26 cellular contexts compared by ENCODE assay signal in the genomic region with DNA sequence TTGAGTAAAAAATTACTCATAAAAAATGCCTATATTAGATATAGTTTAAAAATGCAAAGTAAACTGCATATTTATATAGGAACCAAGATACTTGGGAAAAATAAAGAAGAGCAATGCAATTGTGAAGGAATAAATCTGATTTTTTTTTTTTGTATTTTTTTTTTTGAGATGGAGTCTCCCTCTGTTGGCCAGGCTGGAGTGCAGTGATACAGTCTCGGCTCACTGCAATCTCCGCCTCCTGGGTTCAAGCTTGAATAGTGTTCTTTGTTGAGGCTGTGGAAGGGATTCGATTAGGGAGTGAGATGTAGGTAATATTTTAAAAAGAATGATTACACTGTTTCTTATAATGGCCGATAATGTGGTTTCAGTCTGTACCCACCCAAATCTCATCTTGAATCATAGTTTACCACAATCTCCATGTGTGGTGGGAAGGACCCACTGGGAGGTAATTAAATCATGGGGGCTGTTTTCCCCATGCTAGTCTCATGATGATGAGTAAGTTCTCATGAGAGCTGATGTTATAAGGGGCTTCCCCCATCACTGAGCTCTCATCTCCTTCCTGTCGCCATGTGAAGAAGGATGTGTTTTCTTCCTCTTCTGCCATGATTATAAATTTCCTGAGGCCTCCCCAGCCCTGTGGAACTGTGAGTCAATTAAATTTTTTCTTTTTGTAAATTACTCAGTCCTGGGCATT.
DNase-seq lines count a peak whose midpoint lies in the region; ATAC-seq and TF ChIP-seq lines count a peak whose summit lies in the region.
"Had no signal": no experiment of that assay in that cellular context is flagged by ENCODE, and none has a peak within 500 bp of the region (broad histone marks: within the 10 kb centered on the region; RNA-seq: fewer than 3 reads in every experiment).

No MANE protein-coding gene starts in this region.

- H3K36me3 Mint-ChIP-seq in GM23338 (ENCODE audit: low read depth): peaks cover 3% of the 10 kb centered on the region; the same call in 1 of the 3 replicates
- no peaks in the 10 kb centered on the region for H3K36me3 Mint-ChIP-seq in chondrocyte (ENCODE audit: low read depth)
- H3K36me3 Mint-ChIP-seq: activated naive CD4-positive, alpha-beta T cell treated with anti-CD3 and anti-CD28 coated beads, Interleukin-2, amount 50 U/mL, for 24 hours; mesothelial cell of epicardium had no signal

- H3K9me3 ChIP-seq in MM.1S (replicated peaks; ENCODE audit: insufficient read depth, low read length) (no peaks in the 10 kb centered on the region), trophoblast cell (ENCODE audit: insufficient read depth, low read depth, low read length) (no peaks in the 10 kb centered on the region)
- H3K9me3 ChIP-seq: body of pancreas, upper lobe of right lung had no signal

- H3K4me1 Mint-ChIP-seq in GM23338 (peaks cover 4% of the 10 kb centered on the region; the same call in 1 of the 3 replicates), chondrocyte (ENCODE audit: low read depth) (no peaks in the 10 kb centered on the region)
- H3K4me1 Mint-ChIP-seq: activated naive CD4-positive, alpha-beta T cell treated with anti-CD3 and anti-CD28 coated beads, Interleukin-2, amount 50 U/mL, for 24 hours; mesothelial cell of epicardium had no signal

- no peak overlapping the region for H3K4me3 ChIP-seq in GM23338
- H3K4me3 ChIP-seq in MM.1S (ENCODE audit: low read length): no peak overlapping the region
- no peak overlapping the region for H3K4me3 ChIP-seq in retinal pigment epithelial cell (ENCODE audit: low read length)
- H3K4me3 ChIP-seq in trophoblast cell (ENCODE audit: low read depth, low read length): no peak overlapping the region
- H3K4me3 ChIP-seq: BLaER1 treated with 17β-estradiol and CSF1 and Interleukin-3, amounts not matched to agents 10 nM and 100 nM; body of pancreas; skin epidermis; stomach; upper lobe of right lung had no signal

- H3K9me3 Mint-ChIP-seq in GM23338 (peaks cover 3% of the 10 kb centered on the region; the same call in 1 of the 3 replicates), chondrocyte (ENCODE audit: low read depth) (peaks cover 4% of the 10 kb centered on the region)
- H3K9me3 Mint-ChIP-seq: activated naive CD4-positive, alpha-beta T cell treated with anti-CD3 and anti-CD28 coated beads, Interleukin-2, amount 50 U/mL, for 24 hours had no signal

- H3K27ac Mint-ChIP-seq in GM23338 (no peak overlapping the region), chondrocyte (ENCODE audit: unreplicated experiment) (no peak overlapping the region)
- H3K27ac Mint-ChIP-seq: activated naive CD4-positive, alpha-beta T cell treated with anti-CD3 and anti-CD28 coated beads, Interleukin-2, amount 50 U/mL, for 24 hours; mesothelial cell of epicardium; natural killer cell treated with Interleukin-12 subunit alpha and Interleukin-12 subunit beta and Interleukin-15 and Interleukin-18, amount 100 ng/mL, for 72 hours; T-helper 1 cell treated with Interleukin-12 subunit alpha and Interleukin-12 subunit beta and Interleukin-4 antibody, amounts not matched to agents 30 μg/mL and 1 μg/mL, for 36 hours had no signal

- H2BK5ac ChIP-seq in trophoblast cell (ENCODE audit: low read depth, low read length, poor library complexity): no peak overlapping the region

- H3K4ac ChIP-seq in trophoblast cell (ENCODE audit: low read depth, low read length): no peak overlapping the region

- H2BK12ac ChIP-seq in trophoblast cell (ENCODE audit: low read length): no peak overlapping the region

- H2AFZ ChIP-seq in GM23338: no peak overlapping the region
- no peak overlapping the region for H2AFZ ChIP-seq in MM.1S (ENCODE audit: low read length)
- H2AFZ ChIP-seq in trophoblast cell (ENCODE audit: insufficient read depth, low read length, poor library complexity): no peak overlapping the region

- TF ChIP-seq CTCF in GM23338 (conservative IDR thresholded peaks at IDR 0.05; ENCODE audit: low read depth in 2 of 2): peak; percentile 51 to 57
- TF ChIP-seq CTCF in MM.1S (IDR thresholded peaks at IDR 0.05; ENCODE audit: low read length): peak; percentile 7; the same call in 1 of the 2 replicates
- peak; percentile 72 for TF ChIP-seq CTCF in chondrocyte (IDR thresholded peaks at IDR 0.05)
- peak; percentile 21 for TF ChIP-seq CTCF in retinal pigment epithelial cell (conservative IDR thresholded peaks at IDR 0.05; ENCODE audit: low read depth, low read length)

- H3K4me3 Mint-ChIP-seq in GM23338 (no peak overlapping the region), chondrocyte (ENCODE audit: unreplicated experiment) (no peak overlapping the region)
- H3K4me3 Mint-ChIP-seq: activated naive CD4-positive, alpha-beta T cell treated with anti-CD3 and anti-CD28 coated beads, Interleukin-2, amount 50 U/mL, for 24 hours; mesothelial cell of epicardium; natural killer cell treated with Interleukin-12 subunit alpha and Interleukin-12 subunit beta and Interleukin-15 and Interleukin-18, amount 100 ng/mL, for 72 hours; T-helper 1 cell treated with Interleukin-12 subunit alpha and Interleukin-12 subunit beta and Interleukin-4 antibody, amounts not matched to agents 30 μg/mL and 1 μg/mL, for 36 hours had no signal

- H3K4me1 ChIP-seq in GM23338 (ENCODE audit: insufficient read depth) (no peaks in the 10 kb centered on the region), MM.1S (ENCODE audit: low read length) (no peaks in the 10 kb centered on the region), trophoblast cell (ENCODE audit: control insufficient read depth in 1 of 2, insufficient read depth in 2 of 2, low read length in 2 of 2) (no peaks in the 10 kb centered on the region)
- H3K4me1 ChIP-seq: BLaER1 treated with 17β-estradiol and CSF1 and Interleukin-3, amounts not matched to agents 10 nM and 100 nM; body of pancreas; stomach; upper lobe of right lung had no signal

- DNase-seq in GM23338 (ENCODE audit: low spot score) (peak; percentile 17), MM.1S (no peak), chondrocyte (ENCODE audit: low spot score) (no peak), retinal pigment epithelial cell (ENCODE audit: low read depth) (no peak), activated gamma-delta T cell treated with Interleukin-2 at 50 U/mL for 16 hours (no peak), trophoblast cell (no peak), MV-4-11 (lab: John Stamatoyannopoulos, UW) (no peak)
- DNase-seq: activated CD4-positive, alpha-beta T cell treated with anti-CD3 and anti-CD28 coated beads, Interleukin-2, amount 50 U/mL, for 4 hours; activated T-cell treated with anti-CD3 and anti-CD28 coated beads, Interleukin-2, amount 50 U/mL, for 1 hour; body of pancreas; foreskin melanocyte; Kasumi-1; left colon; NCI-H1417; NCI-H524 treated with DMSO at 0.1 percent for 48 hours; SHP77; stimulated activated CD4-positive, alpha-beta T cell treated with anti-CD3 and anti-CD28 coated beads, Interleukin-4, amount 100 ng/mL, for 24 hours; stomach; upper lobe of right lung; WERI-Rb-1 had no signal

- H3K23ac ChIP-seq in trophoblast cell (ENCODE audit: low read length): no peak overlapping the region

- H3K4me2 ChIP-seq in GM23338 (no peak overlapping the region), MM.1S (ENCODE audit: low read depth, low read length) (no peak overlapping the region), trophoblast cell (ENCODE audit: low read length) (no peak overlapping the region)
- H3K4me2 ChIP-seq: BLaER1 treated with 17β-estradiol and CSF1 and Interleukin-3, amounts not matched to agents 10 nM and 100 nM had no signal

- H2BK120ac ChIP-seq in trophoblast cell (ENCODE audit: insufficient read depth, low read length, poor library complexity): no peak overlapping the region

- H3K18ac ChIP-seq in trophoblast cell (ENCODE audit: low read length): no peak overlapping the region

- no CpG with 5 or more reads among the region's 5 CpGs for WGBS in trophoblast cell (ENCODE audit: extremely low coverage, insufficient coverage, insufficient read length)

- 0 out of 3 replicates have a peak, but pooled peaks have one; percentile 30 for ATAC-seq in GM23338
- ATAC-seq: body of pancreas; left colon; natural killer cell treated with Interleukin-12 subunit alpha and Interleukin-12 subunit beta and Interleukin-15 and Interleukin-18, amount 100 ng/mL, for 72 hours; upper lobe of right lung had no signal

- H4K20me1 ChIP-seq in GM23338 (replicated peaks; ENCODE audit: insufficient read depth): no peaks in the 10 kb centered on the region
- H4K20me1 ChIP-seq in MM.1S (ENCODE audit: insufficient read depth, low read length): no peaks in the 10 kb centered on the region
- H4K20me1 ChIP-seq: BLaER1 treated with 17β-estradiol and CSF1 and Interleukin-3, amounts not matched to agents 10 nM and 100 nM had no signal

- H2AK5ac ChIP-seq in trophoblast cell (ENCODE audit: low read length): no peak overlapping the region

- no peaks in the 10 kb centered on the region for H3F3A ChIP-seq in GM23338 (replicated peaks; ENCODE audit: low read depth)
- no peaks in the 10 kb centered on the region for H3F3A ChIP-seq in MM.1S (ENCODE audit: insufficient read depth, low read length)

- no peak overlapping the region for H3K9ac ChIP-seq in MM.1S (ENCODE audit: low read length)
- H3K9ac ChIP-seq in trophoblast cell (ENCODE audit: low read length): no peak overlapping the region
- H3K9ac ChIP-seq: BLaER1 treated with 17β-estradiol and CSF1 and Interleukin-3, amounts not matched to agents 10 nM and 100 nM had no signal

- no peak overlapping the region for H3K14ac ChIP-seq in trophoblast cell (ENCODE audit: low read length)

- no peaks in the 10 kb centered on the region for H3K79me1 ChIP-seq in trophoblast cell (ENCODE audit: low read length)

- no peak overlapping the region for H4K8ac ChIP-seq in trophoblast cell (ENCODE audit: low read depth, low read length)

- H3K27me3 Mint-ChIP-seq in GM23338 (ENCODE audit: insufficient read depth, low read depth, poor library complexity): peaks cover 1% of the 10 kb centered on the region
- peaks cover 1% of the 10 kb centered on the region for H3K27me3 Mint-ChIP-seq in chondrocyte (ENCODE audit: low read depth)
- H3K27me3 Mint-ChIP-seq: activated naive CD4-positive, alpha-beta T cell treated with anti-CD3 and anti-CD28 coated beads, Interleukin-2, amount 50 U/mL, for 24 hours; natural killer cell treated with Interleukin-12 subunit alpha and Interleukin-12 subunit beta and Interleukin-15 and Interleukin-18, amount 100 ng/mL, for 72 hours had no signal

- H3K9me2 ChIP-seq in GM23338 (ENCODE audit: insufficient read depth) (no peaks in the 10 kb centered on the region; the same call in 1 of the 2 replicates), MM.1S (replicated peaks; ENCODE audit: insufficient read depth, low read length) (no peaks in the 10 kb centered on the region)

- H3K27me3 ChIP-seq in GM23338 (ENCODE audit: insufficient read depth): no peaks in the 10 kb centered on the region
- H3K27me3 ChIP-seq in MM.1S (replicated peaks; ENCODE audit: insufficient read depth, low read length): no peaks in the 10 kb centered on the region
- H3K27me3 ChIP-seq in trophoblast cell (ENCODE audit: insufficient read depth, low read length): no peaks in the 10 kb centered on the region
- H3K27me3 ChIP-seq: BLaER1 treated with 17β-estradiol and CSF1 and Interleukin-3, amounts not matched to agents 10 nM and 100 nM; body of pancreas; stomach; upper lobe of right lung had no signal

- H3K27ac ChIP-seq in GM23338 (ENCODE audit: low read depth): no peak overlapping the region
- no peak overlapping the region for H3K27ac ChIP-seq in MM.1S (ENCODE audit: low read length)
- H3K27ac ChIP-seq in trophoblast cell (ENCODE audit: low read depth, low read length): no peak overlapping the region
- H3K27ac ChIP-seq: BLaER1 treated with 17β-estradiol and CSF1 and Interleukin-3, amounts not matched to agents 10 nM and 100 nM; body of pancreas; skin epidermis; stomach; upper lobe of right lung; WERI-Rb-1 had no signal

- H4K91ac ChIP-seq in trophoblast cell (ENCODE audit: low read depth, low read length): no peak overlapping the region

- H3K79me2 ChIP-seq in GM23338 (replicated peaks; ENCODE audit: insufficient read depth): no peaks in the 10 kb centered on the region
- H3K79me2 ChIP-seq in MM.1S (ENCODE audit: low read length): no peaks in the 10 kb centered on the region
- H3K79me2 ChIP-seq in trophoblast cell (ENCODE audit: control insufficient read depth, insufficient read depth, low read length, poor library complexity): no peaks in the 10 kb centered on the region

- H3K36me3 ChIP-seq in GM23338 (ENCODE audit: insufficient read depth) (no peaks in the 10 kb centered on the region), MM.1S (replicated peaks; ENCODE audit: insufficient read depth, low read length) (no peaks in the 10 kb centered on the region), trophoblast cell (ENCODE audit: control insufficient read depth in 1 of 2, insufficient read depth in 2 of 2, low read length in 2 of 2) (no peaks in the 10 kb centered on the region)
- H3K36me3 ChIP-seq: BLaER1 treated with 17β-estradiol and CSF1 and Interleukin-3, amounts not matched to agents 10 nM and 100 nM; stomach; upper lobe of right lung; WERI-Rb-1 had no signal

- H4K12ac ChIP-seq in trophoblast cell (ENCODE audit: low read depth, low read length): no peak overlapping the region

Comparison
In these comparisons a context has a peak if more than half of its experiments do, and no peak if none do; other contexts are left out.
1. CTCF ChIP-seq: peak in every context shown above with its lines; median percentile 72 in chondrocyte; 54 in GM23338; 21 in retinal pigment epithelial cell; 7 in MM.1S.